In genomic region chr14:99728981-99729451, GRCh38 we compare ENCODE assay signal across 21 cellular contexts. TPM values are rescaled to one million over a fixed set of nuclear protein-coding genes. Genes with fewer than 3 reads are reported as not detected.
DNase-seq lines count a peak whose midpoint lies in the region; ATAC-seq and TF ChIP-seq lines count a peak whose summit lies in the region.
"Had no signal": no experiment of that assay in that cellular context is flagged by ENCODE, and none has a peak within 500 bp of the region (broad histone marks: within the 10 kb centered on the region; RNA-seq: fewer than 3 reads in every experiment).

No MANE protein-coding gene starts in this region.

- peak; percentile 17 for DNase-seq in activated naive CD8-positive, alpha-beta T cell treated with anti-CD3 and anti-CD28 coated beads, Interleukin-2, amount 10 ng/mL, durations not matched to agents 7 days and 5 days
- no peak for DNase-seq in activated naive CD8-positive, alpha-beta T cell treated with anti-CD3 and anti-CD28 coated beads for 36 hours
- peak; percentile 6 for DNase-seq in WTC11 (ENCODE audit: low spot score)
- peak; percentile 41 for DNase-seq in lower lobe of right lung
- DNase-seq in type B pancreatic cell (ENCODE audit: extremely low spot score, unreplicated experiment), result no peak
- no peak for DNase-seq in OCI-M1 (lab: John Stamatoyannopoulos, UW)
- DNase-seq in dedifferentiated amniotic fluid mesenchymal stem cell (ENCODE audit: extremely low spot score), result no peak
- DNase-seq: activated CD4-positive, alpha-beta T cell treated with anti-CD3 and anti-CD28 coated beads, Interleukin-2, amount 50 U/mL, for 1 hour; GOT3; KBM-7; NCI-H146; NCI-H82; PC-3; SIG-M5; stimulated activated naive CD4-positive, alpha-beta T cell had no signal

- H3K9me3 ChIP-seq in lower lobe of right lung, result no peaks in the 10 kb centered on the region
- H3K9me3 ChIP-seq: heart left ventricle, pancreas had no signal

- H3K27me3 Mint-ChIP-seq in activated naive CD8-positive, alpha-beta T cell treated with anti-CD3 and anti-CD28 coated beads, Interleukin-2, amount 10 ng/mL, durations not matched to agents 7 days and 5 days, result peaks cover 6% of the 10 kb centered on the region
- peaks cover 37% of the 10 kb centered on the region for H3K27me3 Mint-ChIP-seq in activated naive CD8-positive, alpha-beta T cell treated with anti-CD3 and anti-CD28 coated beads for 36 hours
- H3K27me3 Mint-ChIP-seq in WTC11 (ENCODE audit: low read depth), result no peaks in the 10 kb centered on the region
- no peaks in the 10 kb centered on the region for H3K27me3 Mint-ChIP-seq in type B pancreatic cell

- H3K4me3 Mint-ChIP-seq in activated naive CD8-positive, alpha-beta T cell treated with anti-CD3 and anti-CD28 coated beads, Interleukin-2, amount 10 ng/mL, durations not matched to agents 7 days and 5 days, result no peak overlapping the region
- no peak overlapping the region for H3K4me3 Mint-ChIP-seq in activated naive CD8-positive, alpha-beta T cell treated with anti-CD3 and anti-CD28 coated beads for 36 hours
- no peak overlapping the region for H3K4me3 Mint-ChIP-seq in WTC11
- H3K4me3 Mint-ChIP-seq in type B pancreatic cell, result no peak overlapping the region
- H3K4me3 Mint-ChIP-seq: CD4-positive, alpha-beta T cell had no signal

- H3K27ac ChIP-seq in lower lobe of right lung, result no peak overlapping the region
- H3K27ac ChIP-seq: heart left ventricle, pancreas had no signal

- TF ChIP-seq CTCF in WTC11 (IDR thresholded peaks at IDR 0.05) (no peak), lower lobe of right lung (IDR thresholded peaks at IDR 0.05) (no peak), type B pancreatic cell (conservative IDR thresholded peaks at IDR 0.05) (no peak)

- no peaks in the 10 kb centered on the region for H3K4me1 Mint-ChIP-seq in activated naive CD8-positive, alpha-beta T cell treated with anti-CD3 and anti-CD28 coated beads, Interleukin-2, amount 10 ng/mL, durations not matched to agents 7 days and 5 days
- no peaks in the 10 kb centered on the region for H3K4me1 Mint-ChIP-seq in activated naive CD8-positive, alpha-beta T cell treated with anti-CD3 and anti-CD28 coated beads for 36 hours
- H3K4me1 Mint-ChIP-seq in WTC11 (0 out of 2 replicates have a peak, but pooled peaks cover 2% of the 10 kb centered on the region), type B pancreatic cell (ENCODE audit: unreplicated experiment) (peaks cover 9% of the 10 kb centered on the region)
- H3K4me1 Mint-ChIP-seq: brain had no signal

- H3K4me3 ChIP-seq in lower lobe of right lung, result no peak overlapping the region
- H3K4me3 ChIP-seq: lung, pancreas had no signal

- no peaks in the 10 kb centered on the region for H3K36me3 ChIP-seq in lower lobe of right lung
- H3K36me3 ChIP-seq: heart left ventricle, pancreas had no signal

- no peaks in the 10 kb centered on the region for H3K36me3 Mint-ChIP-seq in activated naive CD8-positive, alpha-beta T cell treated with anti-CD3 and anti-CD28 coated beads, Interleukin-2, amount 10 ng/mL, durations not matched to agents 7 days and 5 days
- H3K36me3 Mint-ChIP-seq in activated naive CD8-positive, alpha-beta T cell treated with anti-CD3 and anti-CD28 coated beads for 36 hours, result no peaks in the 10 kb centered on the region
- H3K36me3 Mint-ChIP-seq in WTC11 (no peaks in the 10 kb centered on the region), type B pancreatic cell (no peaks in the 10 kb centered on the region)
- H3K36me3 Mint-ChIP-seq: brain had no signal

- POLR2A ChIA-PET in activated naive CD8-positive, alpha-beta T cell treated with anti-CD3 and anti-CD28 coated beads, Interleukin-2, amount 10 ng/mL, durations not matched to agents 7 days and 5 days (lab: Charles Lee), result no interaction called here
- POLR2A ChIA-PET in WTC11 (lab: Charles Lee), result no interaction called here

- no peak overlapping the region for H3K27ac Mint-ChIP-seq in activated naive CD8-positive, alpha-beta T cell treated with anti-CD3 and anti-CD28 coated beads, Interleukin-2, amount 10 ng/mL, durations not matched to agents 7 days and 5 days
- H3K27ac Mint-ChIP-seq in activated naive CD8-positive, alpha-beta T cell treated with anti-CD3 and anti-CD28 coated beads for 36 hours, result no peak overlapping the region
- H3K27ac Mint-ChIP-seq in WTC11 (no peak overlapping the region), type B pancreatic cell (peak overlapping the region; percentile 43)
- H3K27ac Mint-ChIP-seq: CD4-positive, alpha-beta T cell had no signal

- H3K4me1 ChIP-seq in lower lobe of right lung, result peaks cover 27% of the 10 kb centered on the region

- H3K9me3 Mint-ChIP-seq in activated naive CD8-positive, alpha-beta T cell treated with anti-CD3 and anti-CD28 coated beads, Interleukin-2, amount 10 ng/mL, durations not matched to agents 7 days and 5 days, result no peaks in the 10 kb centered on the region
- H3K9me3 Mint-ChIP-seq in activated naive CD8-positive, alpha-beta T cell treated with anti-CD3 and anti-CD28 coated beads for 36 hours, result no peaks in the 10 kb centered on the region
- H3K9me3 Mint-ChIP-seq in WTC11 (no peaks in the 10 kb centered on the region), type B pancreatic cell (no peaks in the 10 kb centered on the region)
- H3K9me3 Mint-ChIP-seq: CD4-positive, alpha-beta T cell had no signal

- CTCF ChIA-PET in WTC11 (lab: Charles Lee), result interaction anchor here (0.5 to 2.8 kb wide), 12 partner anchors 9 to 170 kb away, joined by 3 to 22 read pairs (median 7); partner anchors contain the start of genes CYP46A1 and EML1

- no peak for ATAC-seq in activated naive CD8-positive, alpha-beta T cell treated with anti-CD3 and anti-CD28 coated beads, Interleukin-2, amount 10 ng/mL, durations not matched to agents 7 days and 5 days (ENCODE audit: low read depth)
- ATAC-seq in WTC11, result no peak
- no peak for ATAC-seq in lower lobe of right lung
- ATAC-seq in HG02852 (IDR thresholded peaks at IDR 0.05; ENCODE audit: unreplicated experiment), result no peak
- ATAC-seq: heart left ventricle had no signal

- intact Hi-C loops in lower lobe of right lung (cut with DNase I), result no loop called here

- peaks cover 18% of the 10 kb centered on the region for H3K27me3 ChIP-seq in lower lobe of right lung (ENCODE audit: low read depth)
- H3K27me3 ChIP-seq: pancreas had no signal

TF ChIP-seq in WTC11, 78 proteins besides CTCF, POLR2A, EP300 and RAD21 (continues in another document):
- TF ChIP-seq ZNF532 (CRISPR knock-in tag; IDR thresholded peaks at IDR 0.05; ENCODE audit: borderline replicate concordance), result no peak
- no peak for TF ChIP-seq TEAD1 (CRISPR knock-in tag; IDR thresholded peaks at IDR 0.05)
- TF ChIP-seq HMGXB4 (CRISPR knock-in tag; IDR thresholded peaks at IDR 0.05), result no peak

RNA-seq across cellular contexts. Expression of gene CYP46A1, which starts 44.9 kb away (rescaled TPM):
- under 1 TPM; 0.26 to 0.33 TPM for total RNA-seq in activated naive CD8-positive, alpha-beta T cell treated with anti-CD3 and anti-CD28 coated beads, Interleukin-2, amount 10 ng/mL, durations not matched to agents 7 days and 5 days
- under 1 TPM; 0.16 to 0.18 TPM for total RNA-seq in activated naive CD8-positive, alpha-beta T cell treated with anti-CD3 and anti-CD28 coated beads for 36 hours
- total RNA-seq in WTC11 (2021) (0.57 to 0.77 TPM (median 0.73 TPM) in 3 replicates), lower lobe of right lung (0.62 TPM), type B pancreatic cell (ENCODE audit: low replicate concordance) (0.98 and 4.7 TPM in 2 replicates)

Comparison
In these comparisons a context has a peak if more than half of its experiments do, and no peak if none do; other contexts are left out.
1. DNase-seq: peak in activated naive CD8-positive, alpha-beta T cell treated with anti-CD3 and anti-CD28 coated beads, Interleukin-2, amount 10 ng/mL, durations not matched to agents 7 days and 5 days (single experiment), WTC11 (single experiment) and lower lobe of right lung (single experiment); none in activated naive CD8-positive, alpha-beta T cell treated with anti-CD3 and anti-CD28 coated beads for 36 hours (single experiment), type B pancreatic cell (single experiment), OCI-M1 (single experiment) and dedifferentiated amniotic fluid mesenchymal stem cell (single experiment).